ENCODE assay signal across 8 cellular contexts in genomic region chr11:66619080-66619554, GRCh38. TPM values are rescaled to one million over a fixed set of nuclear protein-coding genes. Genes with fewer than 3 reads are reported as not detected.
DNase-seq lines count a peak whose midpoint lies in the region; ATAC-seq and TF ChIP-seq lines count a peak whose summit lies in the region.

No MANE protein-coding gene starts in this region.

- H3K4me1 ChIP-seq in HEK293 (ENCODE audit: control insufficient read depth, insufficient read depth, low read length), result 0 out of 2 replicates have a peak, but pooled peaks cover 3% of the 10 kb centered on the region
- H3K4me1 ChIP-seq in gastroesophageal sphincter, result peaks cover 6 to 79% (median 35%) of the 10 kb centered on the region in 3 donors
- peaks cover 38% of the 10 kb centered on the region for H3K4me1 ChIP-seq in rectal smooth muscle tissue (ENCODE audit: control insufficient read depth, insufficient read depth, low read length)

- CTCF ChIA-PET in HEK293 (lab: Yijun Ruan, JAX) (interaction anchor here (0.7 to 1.1 kb wide), 2 partner anchors 24 to 35 kb away, joined by 3 to 4 read pairs; no protein-coding TSS in a partner anchor), WTC11 (lab: Charles Lee) (interaction anchor here (0.6 to 2.0 kb wide), 2 partner anchors 59 to 85 kb away, joined by 3 to 8 read pairs; partner anchors contain the start of gene RBM4B)

- no peaks in the 10 kb centered on the region for H3K9me3 Mint-ChIP-seq in WTC11

- DNase-seq in AG08396 (ENCODE audit: low spot score) (peak; percentile 50), WTC11 (ENCODE audit: low spot score) (no peak), middle frontal gyrus (ENCODE audit: extremely low spot score, low spot score) (no peak), NCI-H146 (lab: John Stamatoyannopoulos, UW) (no peak)

- H3K27ac ChIP-seq in HEK293 (ENCODE audit: extremely low read depth, low read depth, low read length) (0 out of 2 replicates have a peak overlapping the region, but pooled peaks have one; percentile 1), gastroesophageal sphincter (peak overlapping the region; percentile 88 to 98 (median 96)), rectal smooth muscle tissue (ENCODE audit: low read depth, low read length) (peak overlapping the region; percentile 96)

- H3K4me3 Mint-ChIP-seq in WTC11, result peak overlapping the region; percentile 98

- peaks cover 52% of the 10 kb centered on the region for H3K36me3 Mint-ChIP-seq in WTC11

- H3K36me3 ChIP-seq in HEK293 (ENCODE audit: control insufficient read depth in 2 of 2, insufficient read depth in 1 of 2, low read length in 2 of 2) (peaks cover 15 to 64% of the 10 kb centered on the region in 2 experiments; a peak in 2 of 3 replicates), gastroesophageal sphincter (peaks cover 0 to 9% of the 10 kb centered on the region in 2 donors), rectal smooth muscle tissue (ENCODE audit: control insufficient read depth, insufficient read depth, low read length) (peaks cover 7% of the 10 kb centered on the region)

- TF ChIP-seq CTCF in HEK293 (tag by site-specific recombination; IDR thresholded peaks at IDR 0.05) (no peak), WTC11 (IDR thresholded peaks at IDR 0.05) (no peak), gastroesophageal sphincter (IDR thresholded peaks at IDR 0.05) (no peak)

- peak overlapping the region; percentile 88 for H3K27ac Mint-ChIP-seq in WTC11

- POLR2A ChIA-PET in HEK293 (lab: Yijun Ruan, JAX), result interaction anchor here (1.4 to 2.4 kb wide), 3 partner anchors 12 to 58 kb away, joined by 7 to 13 read pairs (median 13); partner anchors contain the start of genes RBM4 and RBM4B
- POLR2A ChIA-PET in WTC11 (lab: Charles Lee), result interaction anchor here (0.6 to 1.0 kb wide), 3 partner anchors 19 to 1654 kb away, joined by 3 to 13 read pairs (median 3); partner anchors contain the start of gene RBM4

- H3K4me3 ChIP-seq in HEK293 (ENCODE audit: low read depth, low read length) (peak overlapping the region; percentile 75), gastroesophageal sphincter (peak overlapping the region; percentile 71 to 90), rectal smooth muscle tissue (ENCODE audit: low read length) (peak overlapping the region; percentile 73)

- no peak for TF ChIP-seq EP300 in gastroesophageal sphincter (IDR thresholded peaks at IDR 0.05)

- no peaks in the 10 kb centered on the region for H3K27me3 ChIP-seq in gastroesophageal sphincter
- H3K27me3 ChIP-seq in rectal smooth muscle tissue (ENCODE audit: control insufficient read depth, insufficient read depth, low read length), result no peaks in the 10 kb centered on the region

- peaks cover 36% of the 10 kb centered on the region for H3K4me1 Mint-ChIP-seq in WTC11

- no peak for TF ChIP-seq POLR2A in gastroesophageal sphincter (IDR thresholded peaks at IDR 0.05)

- H3K9me3 ChIP-seq in HEK293 (ENCODE audit: control insufficient read depth, insufficient read depth, low read depth, low read length) (no peaks in the 10 kb centered on the region), gastroesophageal sphincter (no peaks in the 10 kb centered on the region)

- ATAC-seq in WTC11 (no peak), gastroesophageal sphincter (no peak), HG02840 (IDR thresholded peaks at IDR 0.05; ENCODE audit: low FRiP score, unreplicated experiment) (no peak)

- WGBS in gastroesophageal sphincter (ENCODE audit: low coverage in 1 of 2), 2 donors, result 20 to 32% methylated on average over 4 of the region's 4 CpGs

- no peaks in the 10 kb centered on the region for H3K27me3 Mint-ChIP-seq in WTC11 (ENCODE audit: low read depth)

- no peak overlapping the region for H3K9ac ChIP-seq in rectal smooth muscle tissue (ENCODE audit: low read length)

TF ChIP-seq in HEK293, 187 proteins besides CTCF, POLR2A, EP300 and RAD21 (continues in another document):
- TF ChIP-seq ZNF621 (tag by site-specific recombination; IDR thresholded peaks at IDR 0.05) (no peak), ZNF501 (tag by site-specific recombination; IDR thresholded peaks at IDR 0.05) (no peak), ZBTB17 (tag by site-specific recombination; IDR thresholded peaks at IDR 0.05) (peak; percentile 85), SP3 (tag by site-specific recombination; IDR thresholded peaks at IDR 0.05) (no peak), ZNF169 (tag by site-specific recombination; IDR thresholded peaks at IDR 0.05) (no peak), ZNF843 (tag by site-specific recombination; IDR thresholded peaks at IDR 0.05) (no peak), PRDM1 (tag by site-specific recombination; IDR thresholded peaks at IDR 0.05) (peak; percentile 66), PRDM4 (tag by site-specific recombination; IDR thresholded peaks at IDR 0.05) (0 out of 2 replicates have a peak, but pooled peaks have one; percentile 24), ZNF488 (tag by site-specific recombination; IDR thresholded peaks at IDR 0.05) (no peak)

TF ChIP-seq in WTC11, 78 proteins besides CTCF, POLR2A, EP300 and RAD21:
- TF ChIP-seq ESRRA (CRISPR knock-in tag; IDR thresholded peaks at IDR 0.05; ENCODE audit: borderline replicate concordance), result no peak
- TF ChIP-seq NFATC4 (CRISPR knock-in tag; IDR thresholded peaks at IDR 0.05), result no peak
- no peak for TF ChIP-seq FOXP4 (CRISPR knock-in tag; IDR thresholded peaks at IDR 0.05)
- TF ChIP-seq GTF2I (CRISPR knock-in tag; conservative IDR thresholded peaks at IDR 0.05), result no peak
- no peak for TF ChIP-seq GRHL2 (CRISPR knock-in tag; IDR thresholded peaks at IDR 0.05; ENCODE audit: insufficient replicate concordance, severe bottlenecking)
- TF ChIP-seq SP1 (CRISPR knock-in tag; conservative IDR thresholded peaks at IDR 0.05), result no peak
- no peak for TF ChIP-seq NR2C2 (CRISPR knock-in tag; IDR thresholded peaks at IDR 0.05)
- no peak for TF ChIP-seq ZBTB43 (CRISPR knock-in tag; IDR thresholded peaks at IDR 0.05)
- TF ChIP-seq IRF1 (CRISPR knock-in tag; IDR thresholded peaks at IDR 0.05), result no peak

RNA-seq across cellular contexts. Expression of gene RBM14, which starts 2.7 kb away (rescaled TPM):
- 92.0 to 146 TPM (median 137 TPM) in 3 replicates for total RNA-seq in WTC11 (2021)
- 10 to 100 TPM; 25.6 to 66.6 (median 42.5) TPM for total RNA-seq in gastroesophageal sphincter

RNA-seq across cellular contexts. Expression of gene RBM4, which starts 19.4 kb away (rescaled TPM):
- total RNA-seq in WTC11 (2021), result 144 to 163 TPM (median 154 TPM) in 3 replicates
- 100 to 1,000 TPM in 3 of 4 donors, 10 to 100 TPM in 1; 98.2 to 114 (median 102) TPM for total RNA-seq in gastroesophageal sphincter

RNA-seq across cellular contexts. Expression of gene CCS, which starts 26.1 kb away (rescaled TPM):
- total RNA-seq in WTC11 (2021), result 35.9 to 47.3 TPM (median 41.7 TPM) in 3 replicates
- 10 to 100 TPM; 28.1 to 41.7 (median 33.9) TPM for total RNA-seq in gastroesophageal sphincter

RNA-seq across cellular contexts. Expression of gene CCDC87, which starts 26.3 kb away (rescaled TPM):
- total RNA-seq in WTC11 (2021) (0.71 to 0.85 TPM (median 0.80 TPM) in 3 replicates), gastroesophageal sphincter (1 to 10 TPM in 3 of 4 donors, under 1 TPM in 1; 0.27 to 1.2 (median 1.1) TPM)

RNA-seq across cellular contexts. Expression of gene CTSF, which starts 50.7 kb away (rescaled TPM):
- total RNA-seq in WTC11 (2021) (4.4 to 4.9 TPM (median 4.7 TPM) in 3 replicates), gastroesophageal sphincter (100 to 1,000 TPM in 1 of 4 donors, 10 to 100 TPM in 3; 65.1 to 114 (median 88.4) TPM)

Comparison
In these comparisons a context has a peak if more than half of its experiments do, and no peak if none do; other contexts are left out.
1. H3K27ac ChIP-seq: peak in every context shown above with its lines; median percentile 96 in rectal smooth muscle tissue; 96 in gastroesophageal sphincter; 1 in HEK293.